Comparison of ENCODE assay signal across 8 cellular contexts in genomic region chr5:134738133-134738962, GRCh38. TPM values are rescaled to one million over a fixed set of nuclear protein-coding genes. Genes with fewer than 3 reads are reported as not detected.
A peak's percentile ranks its signal among the peaks of the same experiment; 100 is the strongest.
DNase-seq lines count a peak whose midpoint lies in the region; ATAC-seq and TF ChIP-seq lines count a peak whose summit lies in the region.

Gene CAMLG, plus strand, starts transcription at chr5:134738548. Its CDS starts 73 bp downstream, at chr5:134738621.

- H3K27ac ChIP-seq in VCaP (peak within 1 kb of the TSS; percentile 95), breast epithelium (peak within 1 kb of the TSS; percentile 96 to 98), skin epidermis (peak within 1 kb of the TSS; percentile 70 to 98 (median 91))

- ATAC-seq in GM18868 (IDR thresholded peaks at IDR 0.05; ENCODE audit: unreplicated experiment) (peak; percentile 98), HG03108 (IDR thresholded peaks at IDR 0.05; ENCODE audit: unreplicated experiment) (peak; percentile 97)

- H3K9me3 ChIP-seq in breast epithelium (no peaks in the 10 kb centered on the region), iPS-18c (ENCODE audit: control insufficient read depth, insufficient read depth, low read length) (no peaks in the 10 kb centered on the region)

- TF ChIP-seq CTCF in AG04449 (IDR thresholded peaks at IDR 0.05; ENCODE audit: insufficient read depth, low read length, missing control alignments) (peak; percentile 62), VCaP (conservative IDR thresholded peaks at IDR 0.05) (peak; percentile 72), breast epithelium (IDR thresholded peaks at IDR 0.05) (peak in 2 of 3 donors; percentile 41 to 52)

- peaks cover 4 to 7% of the 10 kb centered on the region in 2 donors for H3K4me1 ChIP-seq in breast epithelium

- intact Hi-C loops in breast epithelium (cut with DNase I; ENCODE audit: low total_unique reads): no loop called here

- H3K36me3 ChIP-seq in breast epithelium: no peaks in the 10 kb centered on the region

- H3K27me3 ChIP-seq in breast epithelium: no peaks in the 10 kb centered on the region

- peak within 1 kb of the TSS; percentile 94 for H3K4me3 ChIP-seq in AG04449 (ENCODE audit: low read depth, low read length)
- peak within 1 kb of the TSS; percentile 82 to 92 (median 88) for H3K4me3 ChIP-seq in breast epithelium
- peak within 1 kb of the TSS; percentile 95 for H3K4me3 ChIP-seq in iPS-18c (ENCODE audit: insufficient read depth, low read depth, low read length)
- peak within 1 kb of the TSS; percentile 57 to 88 (median 84) for H3K4me3 ChIP-seq in skin epidermis

- DNase-seq in AG04449 (ENCODE audit: low read depth, low spot score) (peak; percentile 77), NCI-H2196 (lab: John Stamatoyannopoulos, UW; ENCODE audit: unreplicated experiment) (peak; percentile 99), breast epithelium (ENCODE audit: low spot score in 2 of 2) (peak; percentile 94 to 95)

- peak; percentile 80 for TF ChIP-seq POLR2A in breast epithelium (IDR thresholded peaks at IDR 0.05)

- POLR2A ChIA-PET in AG04449 (lab: Yijun Ruan, JAX): interaction anchor here (1.0 to 1.2 kb wide), 6 partner anchors 10 to 168 kb away, joined by 3 to 7 read pairs (median 4); partner anchors contain the start of genes C5orf24, PCBD2 and TXNDC15

- CTCF ChIA-PET in AG04449 (lab: Yijun Ruan, JAX): interaction anchor here (0.6 to 6.8 kb wide), 7 partner anchors 13 to 303 kb away, joined by 3 to 53 read pairs (median 4); partner anchors contain the start of genes DDX46 and PCBD2

RNA-seq across cellular contexts. Expression of gene CAMLG, which starts in this region (rescaled TPM):
- 10 to 100 TPM; 41.4 to 57.4 (median 53.4) TPM for total RNA-seq in breast epithelium

Comparison
In these comparisons a context has a peak if more than half of its experiments do, and no peak if none do; other contexts are left out.
1. Peak in every context shown above with its lines: DNase-seq, ATAC-seq, H3K4me3 ChIP-seq and H3K27ac ChIP-seq.